8 cellular contexts compared by ENCODE assay signal in genomic region chr3:15241341-15241740, GRCh38. TPM values are rescaled to one million over a fixed set of nuclear protein-coding genes. Genes with fewer than 3 reads are reported as not detected.
DNase-seq lines count a peak whose midpoint lies in the region; ATAC-seq and TF ChIP-seq lines count a peak whose summit lies in the region.

No MANE protein-coding gene starts in this region.

- TF ChIP-seq EP300 in tibial nerve (IDR thresholded peaks at IDR 0.05): no peak

- H3K36me3 ChIP-seq in Loucy (ENCODE audit: insufficient read depth, low read length): peaks cover 61% of the 10 kb centered on the region
- H3K36me3 ChIP-seq in tibial nerve: peaks cover 0 to 67% (median 3%) of the 10 kb centered on the region in 3 donors

- H3K79me2 ChIP-seq in Loucy (ENCODE audit: insufficient read depth, low read length): no peaks in the 10 kb centered on the region

- H3K4me2 ChIP-seq in Loucy (ENCODE audit: low read depth, low read length, poor library complexity, severe bottlenecking): no peak overlapping the region

- no peak for ATAC-seq in HG03159 (IDR thresholded peaks at IDR 0.05; ENCODE audit: unreplicated experiment)
- no peak for ATAC-seq in HG03342 (IDR thresholded peaks at IDR 0.05; ENCODE audit: unreplicated experiment)

- WGBS in tibial nerve, 2 donors: 87 to 90% methylated on average over 1 of the region's 1 CpG

- H3K4me3 ChIP-seq in Loucy (ENCODE audit: low read length, poor library complexity, severe bottlenecking): no peak overlapping the region
- no peak overlapping the region for H3K4me3 ChIP-seq in tibial nerve

- peak; percentile 74 for DNase-seq in G401 (ENCODE audit: low spot score)
- DNase-seq in activated T-cell treated with anti-CD3 and anti-CD28 coated beads, Interleukin-2, amount 50 U/mL, for 48 hours: peak; percentile 49 to 55
- DNase-seq in iPS-NIHi7 (ENCODE audit: extremely low spot score): peak; percentile 23
- DNase-seq in tibial nerve (ENCODE audit: low spot score in 2 of 2): no peak
- DNase-seq in DMS114 treated with DMSO at 0.1 percent for 48 hours (lab: John Stamatoyannopoulos, UW; ENCODE audit: unreplicated experiment): no peak

- in situ Hi-C loops in G401 (cut with HindIII; ENCODE audit: low sequenced_read_pairs): no loop called here

- no peaks in the 10 kb centered on the region for H3F3A ChIP-seq in Loucy (ENCODE audit: low read depth)

- H3K27me3 ChIP-seq in Loucy (ENCODE audit: insufficient read depth, low read length, poor library complexity, severe bottlenecking) (no peaks in the 10 kb centered on the region), tibial nerve (no peaks in the 10 kb centered on the region)

- H3K4me1 ChIP-seq in Loucy (ENCODE audit: insufficient read depth, low read length, poor library complexity, severe bottlenecking): no peaks in the 10 kb centered on the region
- H3K4me1 ChIP-seq in tibial nerve: peaks cover 0 to 3% (median 0%) of the 10 kb centered on the region in 4 donors

- TF ChIP-seq CTCF in Loucy (conservative IDR thresholded peaks at IDR 0.05; ENCODE audit: low read length): peak; percentile 66
- peak; percentile 21 to 41 (median 32) for TF ChIP-seq CTCF in tibial nerve (IDR thresholded peaks at IDR 0.05)

- H3K27ac ChIP-seq in tibial nerve: no peak overlapping the region

- H4K20me1 ChIP-seq in Loucy (ENCODE audit: insufficient read depth, low read length, poor library complexity, severe bottlenecking): no peaks in the 10 kb centered on the region

- no peak overlapping the region for H2AFZ ChIP-seq in Loucy (ENCODE audit: low read length)

- no peaks in the 10 kb centered on the region for H3K9me3 ChIP-seq in Loucy (ENCODE audit: insufficient read depth, low read depth, low read length)
- no peaks in the 10 kb centered on the region for H3K9me3 ChIP-seq in tibial nerve

- H3K9me2 ChIP-seq in Loucy (replicated peaks; ENCODE audit: low read depth, low read length): no peaks in the 10 kb centered on the region

- TF ChIP-seq POLR2A in tibial nerve (IDR thresholded peaks at IDR 0.05): no peak

- no peak overlapping the region for H3K9ac ChIP-seq in Loucy (ENCODE audit: low read depth, low read length, poor library complexity, severe bottlenecking)

RNA-seq across cellular contexts. Expression of gene CAPN7, which starts 35.3 kb away (rescaled TPM):
- 17.1 and 26.9 TPM in 2 replicates for total RNA-seq in G401 (2014; rRNA removed; shearing (Covaris generic))
- 10 to 100 TPM; 57.9 to 82.0 (median 74.2) TPM for total RNA-seq in tibial nerve

Comparison
In these comparisons a context has a peak if more than half of its experiments do, and no peak if none do; other contexts are left out.
1. DNase-seq: peak in G401 (single experiment), activated T-cell treated with anti-CD3 and anti-CD28 coated beads, Interleukin-2, amount 50 U/mL, for 48 hours (2 of 2) and iPS-NIHi7 (single experiment); none in tibial nerve (0 of 2) and DMS114 treated with DMSO at 0.1 percent for 48 hours (single experiment).